Comparison of ENCODE assay signal across 1 cellular context in the genomic region with DNA sequence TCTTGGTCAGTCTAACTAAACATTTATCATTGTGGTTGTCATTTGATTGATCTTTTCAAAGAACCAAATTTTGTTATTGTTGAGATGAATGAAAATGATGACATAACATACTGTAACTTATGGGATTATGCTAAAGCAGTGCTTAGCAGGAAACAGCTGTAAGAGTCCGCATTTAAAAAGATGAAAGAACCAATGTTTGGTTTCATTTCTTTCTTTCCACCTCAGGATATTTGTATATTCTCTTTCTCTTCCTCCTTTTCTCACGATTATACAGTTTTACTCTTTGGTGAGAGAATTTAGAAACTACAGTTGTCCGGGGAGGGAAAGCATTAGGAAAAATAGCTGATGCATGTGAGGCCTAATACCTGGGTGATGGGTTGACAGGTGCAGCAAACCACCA.
TF ChIP-seq lines count a peak whose summit lies in the region.

No MANE protein-coding gene starts in this region.

TF ChIP-seq in GM23338, 12 proteins besides CTCF, POLR2A, EP300 and RAD21 (continued from another document):
- TF ChIP-seq, protein P1, sequence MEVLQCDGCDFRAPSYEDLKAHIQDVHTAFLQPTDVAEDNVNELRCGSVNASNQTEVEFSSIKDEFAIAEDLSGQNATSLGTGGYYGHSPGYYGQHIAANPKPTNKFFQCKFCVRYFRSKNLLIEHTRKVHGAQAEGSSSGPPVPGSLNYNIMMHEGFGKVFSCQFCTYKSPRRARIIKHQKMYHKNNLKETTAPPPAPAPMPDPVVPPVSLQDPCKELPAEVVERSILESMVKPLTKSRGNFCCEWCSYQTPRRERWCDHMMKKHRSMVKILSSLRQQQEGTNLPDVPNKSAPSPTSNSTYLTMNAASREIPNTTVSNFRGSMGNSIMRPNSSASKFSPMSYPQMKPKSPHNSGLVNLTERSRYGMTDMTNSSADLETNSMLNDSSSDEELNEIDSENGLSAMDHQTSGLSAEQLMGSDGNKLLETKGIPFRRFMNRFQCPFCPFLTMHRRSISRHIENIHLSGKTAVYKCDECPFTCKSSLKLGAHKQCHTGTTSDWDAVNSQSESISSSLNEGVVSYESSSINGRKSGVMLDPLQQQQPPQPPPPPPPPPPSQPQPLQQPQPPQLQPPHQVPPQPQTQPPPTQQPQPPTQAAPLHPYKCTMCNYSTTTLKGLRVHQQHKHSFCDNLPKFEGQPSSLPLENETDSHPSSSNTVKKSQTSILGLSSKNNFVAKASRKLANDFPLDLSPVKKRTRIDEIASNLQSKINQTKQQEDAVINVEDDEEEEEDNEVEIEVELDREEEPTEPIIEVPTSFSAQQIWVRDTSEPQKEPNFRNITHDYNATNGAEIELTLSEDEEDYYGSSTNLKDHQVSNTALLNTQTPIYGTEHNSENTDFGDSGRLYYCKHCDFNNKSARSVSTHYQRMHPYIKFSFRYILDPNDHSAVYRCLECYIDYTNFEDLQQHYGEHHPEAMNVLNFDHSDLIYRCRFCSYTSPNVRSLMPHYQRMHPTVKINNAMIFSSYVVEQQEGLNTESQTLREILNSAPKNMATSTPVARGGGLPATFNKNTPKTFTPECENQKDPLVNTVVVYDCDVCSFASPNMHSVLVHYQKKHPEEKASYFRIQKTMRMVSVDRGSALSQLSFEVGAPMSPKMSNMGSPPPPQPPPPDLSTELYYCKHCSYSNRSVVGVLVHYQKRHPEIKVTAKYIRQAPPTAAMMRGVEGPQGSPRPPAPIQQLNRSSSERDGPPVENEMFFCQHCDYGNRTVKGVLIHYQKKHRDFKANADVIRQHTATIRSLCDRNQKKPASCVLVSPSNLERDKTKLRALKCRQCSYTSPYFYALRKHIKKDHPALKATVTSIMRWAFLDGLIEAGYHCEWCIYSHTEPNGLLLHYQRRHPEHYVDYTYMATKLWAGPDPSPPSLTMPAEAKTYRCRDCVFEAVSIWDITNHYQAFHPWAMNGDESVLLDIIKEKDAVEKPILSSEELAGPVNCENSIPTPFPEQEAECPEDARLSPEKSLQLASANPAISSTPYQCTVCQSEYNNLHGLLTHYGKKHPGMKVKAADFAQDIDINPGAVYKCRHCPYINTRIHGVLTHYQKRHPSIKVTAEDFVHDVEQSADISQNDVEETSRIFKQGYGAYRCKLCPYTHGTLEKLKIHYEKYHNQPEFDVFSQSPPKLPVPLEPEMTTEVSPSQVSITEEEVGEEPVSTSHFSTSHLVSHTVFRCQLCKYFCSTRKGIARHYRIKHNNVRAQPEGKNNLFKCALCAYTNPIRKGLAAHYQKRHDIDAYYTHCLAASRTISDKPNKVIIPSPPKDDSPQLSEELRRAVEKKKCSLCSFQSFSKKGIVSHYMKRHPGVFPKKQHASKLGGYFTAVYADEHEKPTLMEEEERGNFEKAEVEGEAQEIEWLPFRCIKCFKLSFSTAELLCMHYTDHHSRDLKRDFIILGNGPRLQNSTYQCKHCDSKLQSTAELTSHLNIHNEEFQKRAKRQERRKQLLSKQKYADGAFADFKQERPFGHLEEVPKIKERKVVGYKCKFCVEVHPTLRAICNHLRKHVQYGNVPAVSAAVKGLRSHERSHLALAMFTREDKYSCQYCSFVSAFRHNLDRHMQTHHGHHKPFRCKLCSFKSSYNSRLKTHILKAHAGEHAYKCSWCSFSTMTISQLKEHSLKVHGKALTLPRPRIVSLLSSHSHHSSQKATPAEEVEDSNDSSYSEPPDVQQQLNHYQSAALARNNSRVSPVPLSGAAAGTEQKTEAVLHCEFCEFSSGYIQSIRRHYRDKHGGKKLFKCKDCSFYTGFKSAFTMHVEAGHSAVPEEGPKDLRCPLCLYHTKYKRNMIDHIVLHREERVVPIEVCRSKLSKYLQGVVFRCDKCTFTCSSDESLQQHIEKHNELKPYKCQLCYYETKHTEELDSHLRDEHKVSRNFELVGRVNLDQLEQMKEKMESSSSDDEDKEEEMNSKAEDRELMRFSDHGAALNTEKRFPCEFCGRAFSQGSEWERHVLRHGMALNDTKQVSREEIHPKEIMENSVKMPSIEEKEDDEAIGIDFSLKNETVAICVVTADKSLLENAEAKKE (CRISPR knock-in tag; IDR thresholded peaks at IDR 0.05): no peak
- no peak for TF ChIP-seq EZH2 (IDR thresholded peaks at IDR 0.05; ENCODE audit: low read depth, unreplicated experiment)
